In the genomic region with DNA sequence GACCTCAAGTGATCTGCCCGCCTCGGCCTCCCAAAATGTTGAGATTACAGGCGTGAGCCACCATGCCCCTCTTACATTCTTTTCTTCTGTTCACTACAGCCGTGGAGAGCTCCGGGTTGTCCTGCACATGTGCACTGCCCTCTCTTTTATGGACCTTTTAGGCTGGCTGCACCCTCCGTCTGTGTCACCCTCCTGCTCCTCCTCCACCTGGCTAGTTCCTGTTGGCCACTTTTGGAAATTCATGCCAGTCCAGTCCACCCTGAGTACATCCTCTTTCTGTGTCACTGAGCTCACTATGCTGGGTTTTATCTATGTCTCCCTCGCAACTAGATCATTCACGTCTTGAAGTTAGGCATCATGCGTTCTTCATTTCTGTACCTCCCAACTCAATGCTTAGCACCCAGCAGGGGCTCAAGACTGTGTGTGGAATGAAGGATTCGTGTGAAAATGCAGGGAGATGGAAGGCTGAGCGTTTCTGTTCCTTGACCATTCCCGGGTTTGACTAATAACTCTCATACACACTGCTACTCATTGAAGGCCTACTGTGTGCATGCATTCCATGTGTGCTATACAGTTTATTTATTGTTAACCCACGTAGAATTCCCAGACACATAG, we compare ENCODE assay signal across 30 cellular contexts.
DNase-seq lines count a peak whose midpoint lies in the region; ATAC-seq, FAIRE-seq and TF ChIP-seq lines count a peak whose summit lies in the region.
"Had no signal": no experiment of that assay in that cellular context is flagged by ENCODE, and none has a peak within 500 bp of the region (broad histone marks: within the 10 kb centered on the region; RNA-seq: fewer than 3 reads in every experiment).

No MANE protein-coding gene starts in this region.

- H3K27ac ChIP-seq in Karpas-422 (ENCODE audit: low read length), result peak overlapping the region; percentile 99
- H3K27ac ChIP-seq in VCaP, result peak overlapping the region; percentile 99
- no peak overlapping the region for H3K27ac ChIP-seq in endodermal cell (ENCODE audit: low read depth, low read length)
- H3K27ac ChIP-seq: adrenal gland, GM23248 had no signal

- H3K27me3 ChIP-seq in Karpas-422 (ENCODE audit: low read length) (no peaks in the 10 kb centered on the region), endodermal cell (ENCODE audit: control insufficient read depth, insufficient read depth, low read length, poor library complexity, severe bottlenecking) (no peaks in the 10 kb centered on the region)
- H3K27me3 ChIP-seq: adrenal gland, body of pancreas had no signal

- POLR2A ChIA-PET in activated CD8-positive, alpha-beta T cell treated with anti-CD3 and anti-CD28 coated beads for 36 hours (lab: Charles Lee), result no interaction called here

- H3K79me2 ChIP-seq in Karpas-422 (ENCODE audit: low read length), result peaks cover 97% of the 10 kb centered on the region

- H4K20me1 ChIP-seq in Karpas-422 (ENCODE audit: insufficient read depth, low read depth, low read length), result peaks cover 5% of the 10 kb centered on the region; the same call in 1 of the 2 replicates

- H3K27me3 Mint-ChIP-seq in endodermal cell (ENCODE audit: insufficient read depth), result no peaks in the 10 kb centered on the region
- no peaks in the 10 kb centered on the region for H3K27me3 Mint-ChIP-seq in activated CD8-positive, alpha-beta T cell treated with anti-CD3 and anti-CD28 coated beads for 36 hours

- peak overlapping the region; percentile 60; the same call in 1 of the 2 replicates for H3K9ac ChIP-seq in Karpas-422 (ENCODE audit: low read length)
- H3K9ac ChIP-seq in endodermal cell (ENCODE audit: extremely low read depth, low read length, poor library complexity, severe bottlenecking), result no peak overlapping the region
- H3K9ac ChIP-seq: GM23248 had no signal

- peaks cover 35% of the 10 kb centered on the region for H3K36me3 ChIP-seq in Karpas-422 (ENCODE audit: insufficient read depth, low read length)
- H3K36me3 ChIP-seq in endodermal cell (ENCODE audit: control insufficient read depth, insufficient read depth, low read length), result no peaks in the 10 kb centered on the region
- H3K36me3 ChIP-seq: adrenal gland had no signal

- H2AFZ ChIP-seq in Karpas-422 (ENCODE audit: low read length), result no peak overlapping the region
- H2AFZ ChIP-seq: GM23248 had no signal

- no peaks in the 10 kb centered on the region for H3K9me3 Mint-ChIP-seq in endodermal cell
- H3K9me3 Mint-ChIP-seq in stimulated activated effector memory CD8-positive, alpha-beta T cell treated with anti-CD3 and anti-CD28 coated beads, Interleukin-12 subunit alpha, Interleukin-12 subunit beta, amount 100 ng/mL, for 72 hours, result no peaks in the 10 kb centered on the region
- no peaks in the 10 kb centered on the region for H3K9me3 Mint-ChIP-seq in activated CD8-positive, alpha-beta T cell treated with anti-CD3 and anti-CD28 coated beads for 36 hours
- H3K9me3 Mint-ChIP-seq: HFFc6; T-helper 2 cell treated with Interferon-gamma antibody and Interleukin-4, amounts not matched to agents 5 μg/mL and 100 μg/mL, for 36 hours had no signal

- H3K36me3 Mint-ChIP-seq in endodermal cell (ENCODE audit: low read depth), result no peaks in the 10 kb centered on the region
- peaks cover 39% of the 10 kb centered on the region for H3K36me3 Mint-ChIP-seq in stimulated activated effector memory CD8-positive, alpha-beta T cell treated with anti-CD3 and anti-CD28 coated beads, Interleukin-12 subunit alpha, Interleukin-12 subunit beta, amount 100 ng/mL, for 72 hours
- H3K36me3 Mint-ChIP-seq in activated CD8-positive, alpha-beta T cell treated with anti-CD3 and anti-CD28 coated beads for 36 hours (ENCODE audit: low read depth), result peaks cover 6% of the 10 kb centered on the region

- TF ChIP-seq CTCF in VCaP (conservative IDR thresholded peaks at IDR 0.05) (no peak), endodermal cell (conservative IDR thresholded peaks at IDR 0.05) (no peak)
- TF ChIP-seq CTCF in activated CD8-positive, alpha-beta T cell treated with anti-CD3 and anti-CD28 coated beads for 36 hours (IDR thresholded peaks at IDR 0.05), result no peak

- peak overlapping the region; percentile 61 for H3K4me2 ChIP-seq in Karpas-422 (ENCODE audit: low read depth, low read length, poor library complexity, severe bottlenecking)
- H3K4me2 ChIP-seq: smooth muscle cell had no signal

- intact Hi-C loops in activated CD8-positive, alpha-beta T cell treated with anti-CD3 and anti-CD28 coated beads for 36 hours (cut with micrococcal nuclease), result no loop called here

- 86 to 89% methylated on average over 11 to 13 of the region's 13 CpGs for WGBS in endodermal cell (ENCODE audit: insufficient coverage in 1 of 2, insufficient read length in 1 of 2), 2 experiments

- H3K27ac Mint-ChIP-seq in endodermal cell, result no peak overlapping the region
- H3K27ac Mint-ChIP-seq in stimulated activated effector memory CD8-positive, alpha-beta T cell treated with anti-CD3 and anti-CD28 coated beads, Interleukin-12 subunit alpha, Interleukin-12 subunit beta, amount 100 ng/mL, for 72 hours, result peak overlapping the region; percentile 78
- H3K27ac Mint-ChIP-seq in activated CD8-positive, alpha-beta T cell treated with anti-CD3 and anti-CD28 coated beads for 36 hours, result no peak overlapping the region
- H3K27ac Mint-ChIP-seq: HFFc6; T-helper 2 cell treated with Interferon-gamma antibody and Interleukin-4, amounts not matched to agents 5 μg/mL and 100 μg/mL, for 36 hours had no signal

- H3K4me3 Mint-ChIP-seq in endodermal cell, result no peak overlapping the region
- H3K4me3 Mint-ChIP-seq in stimulated activated effector memory CD8-positive, alpha-beta T cell treated with anti-CD3 and anti-CD28 coated beads, Interleukin-12 subunit alpha, Interleukin-12 subunit beta, amount 100 ng/mL, for 72 hours, result no peak overlapping the region
- H3K4me3 Mint-ChIP-seq in activated CD8-positive, alpha-beta T cell treated with anti-CD3 and anti-CD28 coated beads for 36 hours, result no peak overlapping the region
- H3K4me3 Mint-ChIP-seq: HFFc6; T-helper 2 cell treated with Interferon-gamma antibody and Interleukin-4, amounts not matched to agents 5 μg/mL and 100 μg/mL, for 36 hours had no signal

- FAIRE-seq in urothelium cell line (lab: Jason Lieb, UNC), result no peak
- FAIRE-seq: RCC 7860 had no signal

- ATAC-seq in stimulated activated effector memory CD8-positive, alpha-beta T cell treated with anti-CD3 and anti-CD28 coated beads, Interleukin-12 subunit alpha, Interleukin-12 subunit beta, amount 100 ng/mL, for 72 hours, result no peak
- no peak for ATAC-seq in activated CD8-positive, alpha-beta T cell treated with anti-CD3 and anti-CD28 coated beads for 36 hours
- ATAC-seq: body of pancreas, left ventricle myocardium superior, right cardiac atrium had no signal

- H3K9me2 ChIP-seq in Karpas-422 (replicated peaks; ENCODE audit: insufficient read depth, low read length), result no peaks in the 10 kb centered on the region

- H3K9me3 ChIP-seq in Karpas-422 (ENCODE audit: low read length), result no peaks in the 10 kb centered on the region
- no peaks in the 10 kb centered on the region for H3K9me3 ChIP-seq in endodermal cell (ENCODE audit: control insufficient read depth, low read length)
- H3K9me3 ChIP-seq: adrenal gland, body of pancreas had no signal

- H3K4me3 ChIP-seq in Karpas-422 (ENCODE audit: low read length) (no peak overlapping the region), endodermal cell (ENCODE audit: low read length) (no peak overlapping the region)
- H3K4me3 ChIP-seq: adrenal gland, body of pancreas, GM23248, smooth muscle cell had no signal

- H3K4me1 ChIP-seq in Karpas-422 (ENCODE audit: low read length) (peaks cover 97% of the 10 kb centered on the region), endodermal cell (ENCODE audit: control insufficient read depth, insufficient read depth, low read length) (peaks cover 10% of the 10 kb centered on the region)
- H3K4me1 ChIP-seq: adrenal gland had no signal

- peak; percentile 45 for DNase-seq in Karpas-422
- peak; percentile 61 for DNase-seq in endodermal cell
- DNase-seq in stimulated activated effector memory CD8-positive, alpha-beta T cell treated with anti-CD3 and anti-CD28 coated beads, Interleukin-12 subunit alpha, Interleukin-12 subunit beta, amount 100 ng/mL, for 72 hours (ENCODE audit: low spot score in 2 of 2), result no peak
- DNase-seq in NCI-H345 treated with DMSO at 0.1 percent for 48 hours (lab: John Stamatoyannopoulos, UW; ENCODE audit: unreplicated experiment), result no peak
- no peak for DNase-seq in activated CD8-positive, alpha-beta T cell treated with anti-CD3 and anti-CD28 coated beads for 36 hours
- no peak for DNase-seq in urothelium cell line (ENCODE audit: low spot score)
- DNase-seq: activated CD4-positive, alpha-beta T cell treated with anti-CD3 and anti-CD28 coated beads, Interleukin-2, amount 50 U/mL, for 1 hour; activated naive CD4-positive, alpha-beta T cell treated with Interleukin-2 at 50 U/mL for 16 hours; adrenal gland; body of pancreas; C1 segment of cervical spinal cord; Calu3; DMS79 treated with DMSO at 0.1 percent for 48 hours; effector CD4-positive, alpha-beta T cell; GDM1; GM23248; HFFc6; left ventricle myocardium superior; NCI-H1092; NCI-H1694; NCI-H446 treated with DMSO at 0.1 percent for 48 hours; NCI-H774; right cardiac atrium; SIG-M5; stimulated activated CD4-positive, alpha-beta T cell treated with anti-CD3 and anti-CD28 coated beads, Interleukin-1b, Interleukin-23, amount 100 ng/mL, for 48 hours; stimulated activated CD8-positive, alpha-beta memory T cell treated with anti-CD3 and anti-CD28 coated beads, Interleukin-4, amount 100 ng/mL, for 48 hours had no signal

- CTCF ChIA-PET in activated CD8-positive, alpha-beta T cell treated with anti-CD3 and anti-CD28 coated beads for 36 hours (lab: Charles Lee), result no interaction called here

- H3K4me1 Mint-ChIP-seq in endodermal cell, result peaks cover 56% of the 10 kb centered on the region
- peaks cover 68% of the 10 kb centered on the region for H3K4me1 Mint-ChIP-seq in stimulated activated effector memory CD8-positive, alpha-beta T cell treated with anti-CD3 and anti-CD28 coated beads, Interleukin-12 subunit alpha, Interleukin-12 subunit beta, amount 100 ng/mL, for 72 hours
- H3K4me1 Mint-ChIP-seq in activated CD8-positive, alpha-beta T cell treated with anti-CD3 and anti-CD28 coated beads for 36 hours (ENCODE audit: low read depth), result peaks cover 53% of the 10 kb centered on the region

Comparison
In these comparisons a context has a peak if more than half of its experiments do, and no peak if none do; other contexts are left out.
1. DNase-seq: peak in Karpas-422 (single experiment) and endodermal cell (single experiment); none in stimulated activated effector memory CD8-positive, alpha-beta T cell treated with anti-CD3 and anti-CD28 coated beads, Interleukin-12 subunit alpha, Interleukin-12 subunit beta, amount 100 ng/mL, for 72 hours (0 of 2), NCI-H345 treated with DMSO at 0.1 percent for 48 hours (single experiment), activated CD8-positive, alpha-beta T cell treated with anti-CD3 and anti-CD28 coated beads for 36 hours (single experiment) and urothelium cell line (single experiment).